Comparison of ENCODE assay signal across 8 cellular contexts in genomic region chr3:170869240-170869592, GRCh38. TPM values are rescaled to one million over a fixed set of nuclear protein-coding genes. Genes with fewer than 3 reads are reported as not detected.
DNase-seq lines count a peak whose midpoint lies in the region; ATAC-seq and TF ChIP-seq lines count a peak whose summit lies in the region.

No MANE protein-coding gene starts in this region.

- H3K36me3 ChIP-seq in right lobe of liver (peaks cover 0 to 33% (median 11%) of the 10 kb centered on the region in 4 donors), tibial artery (peaks cover 24 to 29% (median 28%) of the 10 kb centered on the region in 3 donors)

- H3K27me3 ChIP-seq in right lobe of liver (no peaks in the 10 kb centered on the region), tibial artery (no peaks in the 10 kb centered on the region)

- ATAC-seq in activated CD8-positive, alpha-beta memory T cell treated with anti-CD3 and anti-CD28 coated beads, Interleukin-2, amount 10 ng/mL, durations not matched to agents 7 days and 5 days: no peak
- ATAC-seq in right lobe of liver (peak in 1 of 4 donors; percentile 4), GM19467 (IDR thresholded peaks at IDR 0.05; ENCODE audit: unreplicated experiment) (no peak)

- H3K27ac ChIP-seq in right lobe of liver (peak overlapping the region; percentile 75 to 84 (median 80)), tibial artery (peak overlapping the region; percentile 82 to 84)

- intact Hi-C loops in right lobe of liver (cut with DNase I): no loop called here
- intact Hi-C loops in tibial artery (cut with DNase I; ENCODE audit: low total_unique reads): no loop called here

- in situ Hi-C loops in astrocyte of the cerebellum (cut with HindIII; ENCODE audit: low sequenced_read_pairs): no loop called here

- peak overlapping the region; percentile 88 for H3K4me3 Mint-ChIP-seq in activated CD8-positive, alpha-beta memory T cell treated with anti-CD3 and anti-CD28 coated beads, Interleukin-2, amount 10 ng/mL, durations not matched to agents 7 days and 5 days

- DNase-seq in activated CD8-positive, alpha-beta memory T cell treated with anti-CD3 and anti-CD28 coated beads, Interleukin-2, amount 10 ng/mL, durations not matched to agents 7 days and 5 days: no peak
- no peak for DNase-seq in activated CD8-positive, alpha-beta memory T cell treated with anti-CD3 and anti-CD28 coated beads for 24 hours
- no peak for DNase-seq in astrocyte of the cerebellum (ENCODE audit: low read depth)
- DNase-seq in right lobe of liver: no peak
- DNase-seq in tibial artery: no peak
- no peak for DNase-seq in effector CD4-positive, alpha-beta T cell
- DNase-seq in NK-92 treated with Interleukin-12 subunit alpha and Interleukin-12 subunit beta, amount 100 ng/mL, for 24 hours (lab: John Stamatoyannopoulos, UW): no peak

- no peaks in the 10 kb centered on the region for H3K9me3 Mint-ChIP-seq in activated CD8-positive, alpha-beta memory T cell treated with anti-CD3 and anti-CD28 coated beads, Interleukin-2, amount 10 ng/mL, durations not matched to agents 7 days and 5 days (ENCODE audit: low read depth)

- H3K36me3 Mint-ChIP-seq in activated CD8-positive, alpha-beta memory T cell treated with anti-CD3 and anti-CD28 coated beads, Interleukin-2, amount 10 ng/mL, durations not matched to agents 7 days and 5 days: peaks cover 38% of the 10 kb centered on the region

- peak overlapping the region; percentile 91 for H3K27ac Mint-ChIP-seq in activated CD8-positive, alpha-beta memory T cell treated with anti-CD3 and anti-CD28 coated beads, Interleukin-2, amount 10 ng/mL, durations not matched to agents 7 days and 5 days

- no peak for TF ChIP-seq POLR2A in right lobe of liver (IDR thresholded peaks at IDR 0.05)

- no peaks in the 10 kb centered on the region for H3K27me3 Mint-ChIP-seq in activated CD8-positive, alpha-beta memory T cell treated with anti-CD3 and anti-CD28 coated beads, Interleukin-2, amount 10 ng/mL, durations not matched to agents 7 days and 5 days

- peak overlapping the region; percentile 72 for H3K4me3 ChIP-seq in astrocyte of the cerebellum (ENCODE audit: low read depth, low read length)
- peak overlapping the region; percentile 53 to 77 (median 63) for H3K4me3 ChIP-seq in right lobe of liver
- peak overlapping the region; percentile 70 to 76 for H3K4me3 ChIP-seq in tibial artery

- CTCF ChIA-PET in activated CD8-positive, alpha-beta memory T cell treated with anti-CD3 and anti-CD28 coated beads, Interleukin-2, amount 10 ng/mL, durations not matched to agents 7 days and 5 days (lab: Charles Lee): interaction anchor here (1.2 to 1.6 kb wide), 4 partner anchors 31 to 40 kb away, joined by 3 to 8 read pairs (median 4); partner anchors contain the start of gene EIF5A2

- no peak for TF ChIP-seq CTCF in astrocyte of the cerebellum (IDR thresholded peaks at IDR 0.05; ENCODE audit: low read depth, low read length, missing control alignments)
- no peak for TF ChIP-seq CTCF in right lobe of liver (IDR thresholded peaks at IDR 0.05)
- no peak for TF ChIP-seq CTCF in tibial artery (IDR thresholded peaks at IDR 0.05)

- WGBS in right lobe of liver (ENCODE audit: insufficient coverage, low coverage, low lambda C conversion rate, missing lambda C conversion rate): 4% methylated on average over 2 of the region's 2 CpGs

- no peaks in the 10 kb centered on the region for H3K9me3 ChIP-seq in right lobe of liver
- no peaks in the 10 kb centered on the region for H3K9me3 ChIP-seq in tibial artery

- H3K4me1 ChIP-seq in right lobe of liver (peaks cover 0 to 18% (median 5%) of the 10 kb centered on the region in 4 donors), tibial artery (peaks cover 0 to 28% (median 8%) of the 10 kb centered on the region in 4 donors)

- H3K4me1 Mint-ChIP-seq in activated CD8-positive, alpha-beta memory T cell treated with anti-CD3 and anti-CD28 coated beads, Interleukin-2, amount 10 ng/mL, durations not matched to agents 7 days and 5 days: peaks cover 21% of the 10 kb centered on the region

RNA-seq across cellular contexts. Expression of gene RPL22L1, which starts 0.8 kb away (rescaled TPM):
- total RNA-seq in activated CD8-positive, alpha-beta memory T cell treated with anti-CD3 and anti-CD28 coated beads, Interleukin-2, amount 10 ng/mL, durations not matched to agents 7 days and 5 days: 100 to 1,000 TPM; 116 to 149 TPM
- 100 to 1,000 TPM in 2 of 6 experiments, 10 to 100 TPM in 3, 1 to 10 TPM in 1; 9.5 to 126 (median 31.1) TPM for total RNA-seq in right lobe of liver

RNA-seq across cellular contexts. Expression of gene EIF5A2, which starts 39.2 kb away (rescaled TPM):
- 10 to 100 TPM; 11.8 to 12.3 TPM for total RNA-seq in activated CD8-positive, alpha-beta memory T cell treated with anti-CD3 and anti-CD28 coated beads, Interleukin-2, amount 10 ng/mL, durations not matched to agents 7 days and 5 days
- total RNA-seq in right lobe of liver: 1 to 10 TPM in 5 of 6 experiments, under 1 TPM in 1; 0.79 to 4.1 (median 2.5) TPM
